Comparison of ENCODE assay signal across 8 cellular contexts in genomic region chr17:17119533-17119932, GRCh38.
A peak's percentile ranks its signal among the peaks of the same experiment; 100 is the strongest.
DNase-seq lines count a peak whose midpoint lies in the region; ATAC-seq and TF ChIP-seq lines count a peak whose summit lies in the region.

No MANE protein-coding gene starts in this region.

- WGBS in SK-N-SH (ENCODE audit: low lambda C conversion rate) = 79% methylated on average over 5 of the region's 5 CpGs
- 33% methylated on average over 5 of the region's 5 CpGs for WGBS in right cardiac atrium

- intact Hi-C loops in right cardiac atrium (cut with DNase I) = loop anchor here in 1 of 4 donors (10.0 kb wide), 1 partner anchor 75 kb away; the partner anchor contains the start of gene MPRIP

- H4K20me1 ChIP-seq in SK-N-SH (ENCODE audit: insufficient read depth) = peaks cover 95% of the 10 kb centered on the region

- H3K4me3 ChIP-seq in SK-N-SH (ENCODE audit: low read depth in 2 of 2, low read length in 1 of 2) (no peak overlapping the region), right cardiac atrium (ENCODE audit: low read length) (no peak overlapping the region)

- peaks cover 0 to 29% of the 10 kb centered on the region in 2 experiments; a peak in 1 of 4 replicates for H3K4me1 ChIP-seq in SK-N-SH (ENCODE audit: control insufficient read depth in 1 of 2, insufficient read depth in 2 of 2, low read depth in 1 of 2, low read length in 1 of 2)
- peaks cover 47% of the 10 kb centered on the region for H3K4me1 ChIP-seq in right cardiac atrium (ENCODE audit: control insufficient read depth, insufficient read depth, low read length)

- DNase-seq in SK-N-SH (no peak), right cardiac atrium (peak in 2 of 3 donors; percentile 50 to 61), NCI-H748 (lab: John Stamatoyannopoulos, UW; ENCODE audit: unreplicated experiment) (no peak), cerebellar cortex (ENCODE audit: low spot score) (no peak)
- DNase-seq in stimulated activated CD8-positive, alpha-beta memory T cell treated with anti-CD3 and anti-CD28 coated beads, Interleukin-15, amount 100 ng/mL, for 24 hours (ENCODE audit: low read depth) = peak; percentile 12

- no peaks in the 10 kb centered on the region for H3K27me3 Mint-ChIP-seq in activated T-helper 17 cell treated with anti-CD3 and anti-CD28 coated beads, Interleukin-2, amount 50 U/mL, for 72 hours

- POLR2A ChIA-PET in SK-N-SH (lab: Yijun Ruan, JAX) = no interaction called here

- H3K79me2 ChIP-seq in SK-N-SH (ENCODE audit: insufficient read depth) = peaks cover 100% of the 10 kb centered on the region

- peaks cover 13% of the 10 kb centered on the region for H3K36me3 Mint-ChIP-seq in activated T-helper 17 cell treated with anti-CD3 and anti-CD28 coated beads, Interleukin-2, amount 50 U/mL, for 72 hours (ENCODE audit: low read depth)

- TF ChIP-seq RAD21 in SK-N-SH (IDR thresholded peaks at IDR 0.05; ENCODE audit: low read length) = no peak

- H3K9me2 ChIP-seq in SK-N-SH = no peaks in the 10 kb centered on the region

- H3K27me3 ChIP-seq in SK-N-SH (ENCODE audit: insufficient read depth) (no peaks in the 10 kb centered on the region), right cardiac atrium (ENCODE audit: control insufficient read depth, insufficient read depth) (no peaks in the 10 kb centered on the region)

- CTCF ChIA-PET in SK-N-SH (lab: Yijun Ruan, JAX) = interaction anchor here (1.5 kb wide), 1 partner anchor 22 kb away, joined by 3 read pairs; no protein-coding TSS in a partner anchor

- no peaks in the 10 kb centered on the region for H3K36me3 ChIP-seq in SK-N-SH (replicated peaks in 1 of 2; ENCODE audit: control insufficient read depth in 1 of 2, insufficient read depth in 2 of 2, low read length in 1 of 2)

- no peak overlapping the region for H3K9ac ChIP-seq in SK-N-SH

- no peak for ATAC-seq in SK-N-SH treated with all-trans-retinoic acid at 6 μM for 48 hours
- ATAC-seq in activated T-helper 17 cell treated with anti-CD3 and anti-CD28 coated beads, Interleukin-2, amount 50 U/mL, for 72 hours (replicated peaks) = peak; percentile 91
- ATAC-seq in right cardiac atrium = peak; percentile 22 to 31
- ATAC-seq in HG02870 (IDR thresholded peaks at IDR 0.05; ENCODE audit: unreplicated experiment) = no peak

- H3K27ac Mint-ChIP-seq in activated T-helper 17 cell treated with anti-CD3 and anti-CD28 coated beads, Interleukin-2, amount 50 U/mL, for 72 hours = peak overlapping the region; percentile 96

- H3K9me3 Mint-ChIP-seq in activated T-helper 17 cell treated with anti-CD3 and anti-CD28 coated beads, Interleukin-2, amount 50 U/mL, for 72 hours = no peaks in the 10 kb centered on the region

- 0 out of 2 replicates have a peak overlapping the region, but pooled peaks have one; percentile 4 for H3K4me2 ChIP-seq in SK-N-SH

- H3F3A ChIP-seq in SK-N-SH (replicated peaks; ENCODE audit: insufficient read depth) = peaks cover 8% of the 10 kb centered on the region

- peaks cover 80% of the 10 kb centered on the region for H3K4me1 Mint-ChIP-seq in activated T-helper 17 cell treated with anti-CD3 and anti-CD28 coated beads, Interleukin-2, amount 50 U/mL, for 72 hours

- H3K27ac ChIP-seq in SK-N-SH (ENCODE audit: low read depth in 2 of 2, low read length in 1 of 2) (no peak overlapping the region), right cardiac atrium (ENCODE audit: low read length) (peak overlapping the region; percentile 37)

- TF ChIP-seq CTCF in SK-N-SH (IDR thresholded peaks at IDR 0.05) = no peak

- H3K9me3 ChIP-seq in SK-N-SH = no peaks in the 10 kb centered on the region
- no peaks in the 10 kb centered on the region for H3K9me3 ChIP-seq in right cardiac atrium (ENCODE audit: control insufficient read depth, low read length)

- TF ChIP-seq EP300 in SK-N-SH (IDR thresholded peaks at IDR 0.05; ENCODE audit: borderline replicate concordance in 1 of 2, low read depth in 1 of 2, low read length in 1 of 2) = no peak

- H2AFZ ChIP-seq in SK-N-SH (ENCODE audit: low read depth) = no peak overlapping the region

- H3K4me3 Mint-ChIP-seq in activated T-helper 17 cell treated with anti-CD3 and anti-CD28 coated beads, Interleukin-2, amount 50 U/mL, for 72 hours = peak overlapping the region; percentile 71

TF ChIP-seq in SK-N-SH, 30 proteins besides CTCF, POLR2A, EP300 and RAD21:
- TF ChIP-seq FOSL2 (IDR thresholded peaks at IDR 0.05; ENCODE audit: borderline replicate concordance, low read depth) = no peak
- TF ChIP-seq TCF12 (IDR thresholded peaks at IDR 0.05) = no peak
- no peak for TF ChIP-seq RFX5 (IDR thresholded peaks at IDR 0.05; ENCODE audit: low read length)
- no peak for TF ChIP-seq FOXM1 (IDR thresholded peaks at IDR 0.05; ENCODE audit: low read depth)
- no peak for TF ChIP-seq USF1 (IDR thresholded peaks at IDR 0.05; ENCODE audit: borderline replicate concordance, low read depth)
- no peak for TF ChIP-seq PBX3 (IDR thresholded peaks at IDR 0.05)
- no peak for TF ChIP-seq IRF3 (IDR thresholded peaks at IDR 0.05; ENCODE audit: low read depth, low read length)
- TF ChIP-seq TAF1 (IDR thresholded peaks at IDR 0.05; ENCODE audit: borderline replicate concordance, low read depth, low read length) = no peak
- no peak for TF ChIP-seq NFIC (IDR thresholded peaks at IDR 0.05; ENCODE audit: borderline replicate concordance)
- TF ChIP-seq SIN3A (IDR thresholded peaks at IDR 0.05; ENCODE audit: borderline replicate concordance, low read depth, low read length) = no peak
TF ChIP-seq in SK-N-SH: peak in this region for 0.

TF ChIP-seq in SK-N-SH treated with all-trans-retinoic acid at 6 μM for 48 hours, 23 proteins besides CTCF, POLR2A, EP300 and RAD21:
- no peak for TF ChIP-seq ZNF565 (CRISPR knock-in tag; conservative IDR thresholded peaks at IDR 0.05; ENCODE audit: low read depth)
- TF ChIP-seq OSR1 (CRISPR knock-in tag; IDR thresholded peaks at IDR 0.05) = no peak
- no peak for TF ChIP-seq CREB5 (CRISPR knock-in tag; IDR thresholded peaks at IDR 0.05; ENCODE audit: low read depth)
- no peak for TF ChIP-seq ZC3H10 (CRISPR knock-in tag; IDR thresholded peaks at IDR 0.05)
- TF ChIP-seq ZFP3 (CRISPR knock-in tag; IDR thresholded peaks at IDR 0.05) = no peak
- TF ChIP-seq ZFP30 (CRISPR knock-in tag; IDR thresholded peaks at IDR 0.05) = no peak
- no peak for TF ChIP-seq ESRRG (CRISPR knock-in tag; IDR thresholded peaks at IDR 0.05)
- no peak for TF ChIP-seq GLIS3 (CRISPR knock-in tag; IDR thresholded peaks at IDR 0.05)
- TF ChIP-seq CSDC2 (CRISPR knock-in tag; IDR thresholded peaks at IDR 0.05) = no peak
- no peak for TF ChIP-seq ISL1 (CRISPR knock-in tag; IDR thresholded peaks at IDR 0.05)
- TF ChIP-seq TOX (CRISPR knock-in tag; IDR thresholded peaks at IDR 0.05; ENCODE audit: borderline replicate concordance) = no peak
TF ChIP-seq in SK-N-SH treated with all-trans-retinoic acid at 6 μM for 48 hours: peak in this region for 0.

Comparison
In these comparisons a context has a peak if more than half of its experiments do, and no peak if none do; other contexts are left out.
1. DNase-seq: peak in right cardiac atrium (2 of 3) and stimulated activated CD8-positive, alpha-beta memory T cell treated with anti-CD3 and anti-CD28 coated beads, Interleukin-15, amount 100 ng/mL, for 24 hours (single experiment); none in SK-N-SH (single experiment), NCI-H748 (single experiment) and cerebellar cortex (single experiment).
2. ATAC-seq: peak in activated T-helper 17 cell treated with anti-CD3 and anti-CD28 coated beads, Interleukin-2, amount 50 U/mL, for 72 hours (single experiment) and right cardiac atrium (2 of 2); none in SK-N-SH treated with all-trans-retinoic acid at 6 μM for 48 hours (single experiment) and HG02870 (single experiment).